In genomic region chr1:197198333-197198732, GRCh38 we compare ENCODE assay signal across 9 cellular contexts. TPM values are rescaled to one million over a fixed set of nuclear protein-coding genes. Genes with fewer than 3 reads are reported as not detected.
DNase-seq lines count a peak whose midpoint lies in the region; ATAC-seq and TF ChIP-seq lines count a peak whose summit lies in the region.
"Had no signal": no experiment of that assay in that cellular context is flagged by ENCODE, and none has a peak within 500 bp of the region (broad histone marks: within the 10 kb centered on the region; RNA-seq: fewer than 3 reads in every experiment).

No MANE protein-coding gene starts in this region.

- H3K27me3 Mint-ChIP-seq in activated T-cell treated with anti-CD3 and anti-CD28 coated beads, Interleukin-2, amount 50 U/mL, for 72 hours (ENCODE audit: low read depth), result no peaks in the 10 kb centered on the region
- peaks cover 2% of the 10 kb centered on the region for H3K27me3 Mint-ChIP-seq in activated T-helper 1 cell treated with anti-CD3 and anti-CD28 coated beads, Interleukin-12 subunit alpha, Interleukin-12 subunit beta, Interleukin-2, Interleukin-4 antibody, amounts not matched to agents 30 ng/mL and 10 ng/mL and 1 ng/mL, durations not matched to agents 14 hours and 24 hours and 36 hours (ENCODE audit: insufficient read depth)
- H3K27me3 Mint-ChIP-seq in stimulated activated naive CD8-positive, alpha-beta T cell treated with anti-CD3 and anti-CD28 coated beads, Interleukin-15, amount 100 ng/mL, for 72 hours, result no peaks in the 10 kb centered on the region

- DNase-seq in activated T-cell treated with anti-CD3 and anti-CD28 coated beads, Interleukin-2, amount 50 U/mL, for 72 hours, result no peak
- DNase-seq in activated T-cell treated with anti-CD3 and anti-CD28 coated beads for 4 hours (no peak), hepatocyte (ENCODE audit: low spot score) (no peak), AML-193 (lab: John Stamatoyannopoulos, UW) (no peak)
- DNase-seq in activated T-helper 1 cell treated with anti-CD3 and anti-CD28 coated beads, Interleukin-12 subunit alpha, Interleukin-12 subunit beta, Interleukin-2, Interleukin-4 antibody, amounts not matched to agents 30 ng/mL and 10 ng/mL and 1 ng/mL, durations not matched to agents 14 hours and 24 hours and 36 hours (ENCODE audit: low spot score), result no peak
- no peak for DNase-seq in stimulated activated naive CD8-positive, alpha-beta T cell treated with anti-CD3 and anti-CD28 coated beads, Interleukin-15, amount 100 ng/mL, for 72 hours
- DNase-seq: NCI-H187 had no signal

- no peaks in the 10 kb centered on the region for H3K9me3 Mint-ChIP-seq in activated T-cell treated with anti-CD3 and anti-CD28 coated beads, Interleukin-2, amount 50 U/mL, for 72 hours
- H3K9me3 Mint-ChIP-seq in activated T-helper 1 cell treated with anti-CD3 and anti-CD28 coated beads, Interleukin-12 subunit alpha, Interleukin-12 subunit beta, Interleukin-2, Interleukin-4 antibody, amounts not matched to agents 30 ng/mL and 10 ng/mL and 1 ng/mL, durations not matched to agents 14 hours and 24 hours and 36 hours, result no peaks in the 10 kb centered on the region
- H3K9me3 Mint-ChIP-seq in stimulated activated naive CD8-positive, alpha-beta T cell treated with anti-CD3 and anti-CD28 coated beads, Interleukin-15, amount 100 ng/mL, for 72 hours, result no peaks in the 10 kb centered on the region

- no peaks in the 10 kb centered on the region for H3K27me3 ChIP-seq in hepatocyte

- H3K4me2 ChIP-seq in hepatocyte, result peak overlapping the region; percentile 88

- no peaks in the 10 kb centered on the region for H3K9me3 ChIP-seq in hepatocyte (ENCODE audit: low read depth)

- peaks cover 56% of the 10 kb centered on the region for H3K79me2 ChIP-seq in hepatocyte

- peak overlapping the region; percentile 95 to 100 for H3K4me3 Mint-ChIP-seq in activated T-cell treated with anti-CD3 and anti-CD28 coated beads, Interleukin-2, amount 50 U/mL, for 72 hours
- peak overlapping the region; percentile 46 for H3K4me3 Mint-ChIP-seq in activated T-helper 1 cell treated with anti-CD3 and anti-CD28 coated beads, Interleukin-12 subunit alpha, Interleukin-12 subunit beta, Interleukin-2, Interleukin-4 antibody, amounts not matched to agents 30 ng/mL and 10 ng/mL and 1 ng/mL, durations not matched to agents 14 hours and 24 hours and 36 hours
- peak overlapping the region; percentile 35 to 92 for H3K4me3 Mint-ChIP-seq in stimulated activated naive CD8-positive, alpha-beta T cell treated with anti-CD3 and anti-CD28 coated beads, Interleukin-15, amount 100 ng/mL, for 72 hours

- no peak overlapping the region for H3K27ac ChIP-seq in hepatocyte

- H3K4me1 Mint-ChIP-seq in activated T-cell treated with anti-CD3 and anti-CD28 coated beads, Interleukin-2, amount 50 U/mL, for 72 hours (ENCODE audit: low read depth), result peaks cover 68% of the 10 kb centered on the region
- H3K4me1 Mint-ChIP-seq in activated T-helper 1 cell treated with anti-CD3 and anti-CD28 coated beads, Interleukin-12 subunit alpha, Interleukin-12 subunit beta, Interleukin-2, Interleukin-4 antibody, amounts not matched to agents 30 ng/mL and 10 ng/mL and 1 ng/mL, durations not matched to agents 14 hours and 24 hours and 36 hours (ENCODE audit: low read depth), result peaks cover 70% of the 10 kb centered on the region
- peaks cover 70% of the 10 kb centered on the region for H3K4me1 Mint-ChIP-seq in stimulated activated naive CD8-positive, alpha-beta T cell treated with anti-CD3 and anti-CD28 coated beads, Interleukin-15, amount 100 ng/mL, for 72 hours

- peaks cover 3 to 8% of the 10 kb centered on the region in 2 donors for H3K36me3 Mint-ChIP-seq in activated T-cell treated with anti-CD3 and anti-CD28 coated beads, Interleukin-2, amount 50 U/mL, for 72 hours (ENCODE audit: insufficient read depth in 2 of 2)
- peaks cover 10% of the 10 kb centered on the region for H3K36me3 Mint-ChIP-seq in activated T-helper 1 cell treated with anti-CD3 and anti-CD28 coated beads, Interleukin-12 subunit alpha, Interleukin-12 subunit beta, Interleukin-2, Interleukin-4 antibody, amounts not matched to agents 30 ng/mL and 10 ng/mL and 1 ng/mL, durations not matched to agents 14 hours and 24 hours and 36 hours (ENCODE audit: low read depth)

- no peak for ATAC-seq in activated T-cell treated with anti-CD3 and anti-CD28 coated beads, Interleukin-2, amount 50 U/mL, for 72 hours (replicated peaks in 1 of 2)
- ATAC-seq in stimulated activated naive CD8-positive, alpha-beta T cell treated with anti-CD3 and anti-CD28 coated beads, Interleukin-15, amount 100 ng/mL, for 72 hours, result no peak
- no peak for ATAC-seq in HG02852 (IDR thresholded peaks at IDR 0.05; ENCODE audit: unreplicated experiment)
- no peak for ATAC-seq in GM21367 (IDR thresholded peaks at IDR 0.05; ENCODE audit: unreplicated experiment)

- peaks cover 24% of the 10 kb centered on the region for H3K4me1 ChIP-seq in hepatocyte (ENCODE audit: insufficient read depth)

- no peak overlapping the region for H3K27ac Mint-ChIP-seq in activated T-cell treated with anti-CD3 and anti-CD28 coated beads, Interleukin-2, amount 50 U/mL, for 72 hours
- H3K27ac Mint-ChIP-seq in activated T-helper 1 cell treated with anti-CD3 and anti-CD28 coated beads, Interleukin-12 subunit alpha, Interleukin-12 subunit beta, Interleukin-2, Interleukin-4 antibody, amounts not matched to agents 30 ng/mL and 10 ng/mL and 1 ng/mL, durations not matched to agents 14 hours and 24 hours and 36 hours, result no peak overlapping the region
- no peak overlapping the region for H3K27ac Mint-ChIP-seq in stimulated activated naive CD8-positive, alpha-beta T cell treated with anti-CD3 and anti-CD28 coated beads, Interleukin-15, amount 100 ng/mL, for 72 hours

- no peak for TF ChIP-seq CTCF in hepatocyte (IDR thresholded peaks at IDR 0.05; ENCODE audit: poor library complexity)

- H3K4me3 ChIP-seq in hepatocyte, result peak overlapping the region; percentile 84

- intact Hi-C loops in activated T-helper 1 cell treated with anti-CD3 and anti-CD28 coated beads, Interleukin-12 subunit alpha, Interleukin-12 subunit beta, Interleukin-2, Interleukin-4 antibody, amounts not matched to agents 30 ng/mL and 10 ng/mL and 1 ng/mL, durations not matched to agents 14 hours and 24 hours and 36 hours (cut with micrococcal nuclease), result loop anchor here (10.0 kb wide), 1 partner anchor 474 kb away; no protein-coding TSS in a partner anchor

- no peak overlapping the region for H2AFZ ChIP-seq in hepatocyte

- H3K9me2 ChIP-seq in hepatocyte (replicated peaks; ENCODE audit: insufficient read depth), result no peaks in the 10 kb centered on the region

- 81% methylated on average over 2 of the region's 2 CpGs for WGBS in hepatocyte (ENCODE audit: low lambda C conversion rate, missing lambda C conversion rate)

- H4K20me1 ChIP-seq in hepatocyte (ENCODE audit: insufficient read depth, poor library complexity, severe bottlenecking), result no peaks in the 10 kb centered on the region

- H3K36me3 ChIP-seq in hepatocyte (replicated peaks; ENCODE audit: insufficient read depth, low read depth), result no peaks in the 10 kb centered on the region

RNA-seq across cellular contexts. Expression of gene ZBTB41, which starts 2.8 kb away (rescaled TPM):
- 1 to 10 TPM; 6.1 to 7.4 TPM for total RNA-seq in activated T-cell treated with anti-CD3 and anti-CD28 coated beads, Interleukin-2, amount 50 U/mL, for 72 hours
- 4.1 and 4.3 TPM in 2 replicates for total RNA-seq in activated T-helper 1 cell treated with anti-CD3 and anti-CD28 coated beads, Interleukin-12 subunit alpha, Interleukin-12 subunit beta, Interleukin-2, Interleukin-4 antibody, amounts not matched to agents 30 ng/mL and 10 ng/mL and 1 ng/mL, durations not matched to agents 14 hours and 24 hours and 36 hours
- 16.2 and 16.6 TPM in 2 replicates for total RNA-seq in hepatocyte
- polyA plus RNA-seq in hepatocyte, result 1.5 and 2.0 TPM in 2 replicates

RNA-seq across cellular contexts. Expression of gene ASPM, which starts 51.9 kb away (rescaled TPM):
- 10 to 100 TPM; 53.4 to 56.9 TPM for total RNA-seq in activated T-cell treated with anti-CD3 and anti-CD28 coated beads, Interleukin-2, amount 50 U/mL, for 72 hours
- total RNA-seq in activated T-helper 1 cell treated with anti-CD3 and anti-CD28 coated beads, Interleukin-12 subunit alpha, Interleukin-12 subunit beta, Interleukin-2, Interleukin-4 antibody, amounts not matched to agents 30 ng/mL and 10 ng/mL and 1 ng/mL, durations not matched to agents 14 hours and 24 hours and 36 hours, result 26.8 and 27.5 TPM in 2 replicates
- total RNA-seq in hepatocyte, result 7.6 and 8.2 TPM in 2 replicates
- polyA plus RNA-seq in hepatocyte, result 2.8 and 3.2 TPM in 2 replicates

Comparison
In these comparisons a context has a peak if more than half of its experiments do, and no peak if none do; other contexts are left out.
1. H3K4me3 Mint-ChIP-seq: peak in every context shown above with its lines; median percentile 98 in activated T-cell treated with anti-CD3 and anti-CD28 coated beads, Interleukin-2, amount 50 U/mL, for 72 hours; 64 in stimulated activated naive CD8-positive, alpha-beta T cell treated with anti-CD3 and anti-CD28 coated beads, Interleukin-15, amount 100 ng/mL, for 72 hours; 46 in activated T-helper 1 cell treated with anti-CD3 and anti-CD28 coated beads, Interleukin-12 subunit alpha, Interleukin-12 subunit beta, Interleukin-2, Interleukin-4 antibody, amounts not matched to agents 30 ng/mL and 10 ng/mL and 1 ng/mL, durations not matched to agents 14 hours and 24 hours and 36 hours.